ENCODE assay signal across 11 cellular contexts in the genomic region with DNA sequence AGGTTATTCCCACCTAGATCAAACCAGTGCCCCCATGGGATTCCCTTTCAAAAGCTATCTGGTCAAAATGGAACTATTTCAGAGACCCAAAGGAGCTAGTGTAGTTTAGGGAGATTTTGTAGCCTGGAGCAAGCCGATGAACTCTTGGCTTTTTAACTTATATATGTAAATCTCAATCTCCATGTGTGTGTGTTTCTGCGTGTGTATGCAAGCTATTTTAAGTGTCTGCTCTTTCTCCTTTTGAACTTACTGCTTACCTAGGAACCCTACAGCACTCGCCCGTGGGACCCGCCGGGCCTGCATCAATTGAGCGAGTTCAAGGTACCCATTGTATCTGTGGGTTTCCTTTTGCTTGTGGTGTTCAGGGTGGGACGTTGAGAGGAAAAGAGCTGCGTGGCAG. TPM values are rescaled to one million over a fixed set of nuclear protein-coding genes. Genes with fewer than 3 reads are reported as not detected.
DNase-seq lines count a peak whose midpoint lies in the region; ATAC-seq and TF ChIP-seq lines count a peak whose summit lies in the region.
"Had no signal": no experiment of that assay in that cellular context is flagged by ENCODE, and none has a peak within 500 bp of the region (broad histone marks: within the 10 kb centered on the region; RNA-seq: fewer than 3 reads in every experiment).

No MANE protein-coding gene starts in this region.

- H3K27ac Mint-ChIP-seq in activated naive CD8-positive, alpha-beta T cell treated with anti-CD3 and anti-CD28 coated beads, Interleukin-2, amount 50 U/mL, for 24 hours: peak overlapping the region; percentile 87

- H3K9me3 Mint-ChIP-seq in activated naive CD8-positive, alpha-beta T cell treated with anti-CD3 and anti-CD28 coated beads, Interleukin-2, amount 50 U/mL, for 24 hours: no peaks in the 10 kb centered on the region
- H3K9me3 Mint-ChIP-seq: naive B cell had no signal

- peak; percentile 36 for ATAC-seq in GM18517 (IDR thresholded peaks at IDR 0.05; ENCODE audit: unreplicated experiment)
- peak; percentile 41 for ATAC-seq in HG03045 (IDR thresholded peaks at IDR 0.05; ENCODE audit: unreplicated experiment)
- ATAC-seq in activated naive CD8-positive, alpha-beta T cell treated with anti-CD3 and anti-CD28 coated beads, Interleukin-2, amount 50 U/mL, for 24 hours: no peak

- H3K4me3 Mint-ChIP-seq in activated naive CD8-positive, alpha-beta T cell treated with anti-CD3 and anti-CD28 coated beads, Interleukin-2, amount 50 U/mL, for 24 hours: peak overlapping the region; percentile 42

- H3K27me3 Mint-ChIP-seq in activated naive CD8-positive, alpha-beta T cell treated with anti-CD3 and anti-CD28 coated beads, Interleukin-2, amount 50 U/mL, for 24 hours: no peaks in the 10 kb centered on the region
- H3K27me3 Mint-ChIP-seq: naive B cell had no signal

- H3K36me3 Mint-ChIP-seq in activated naive CD8-positive, alpha-beta T cell treated with anti-CD3 and anti-CD28 coated beads, Interleukin-2, amount 50 U/mL, for 24 hours (ENCODE audit: low read depth): peaks cover 48% of the 10 kb centered on the region

- peaks cover 35% of the 10 kb centered on the region for H3K4me1 Mint-ChIP-seq in activated naive CD8-positive, alpha-beta T cell treated with anti-CD3 and anti-CD28 coated beads, Interleukin-2, amount 50 U/mL, for 24 hours

- DNase-seq in GM20000 (ENCODE audit: low spot score) (peak; percentile 6), NCI-H1092 treated with DMSO at 0.1 percent for 48 hours (lab: John Stamatoyannopoulos, UW) (no peak), DMS114 treated with DMSO at 0.1 percent for 48 hours (lab: John Stamatoyannopoulos, UW; ENCODE audit: unreplicated experiment) (no peak), dermis blood vessel endothelial cell (no peak)
- DNase-seq in activated naive CD8-positive, alpha-beta T cell treated with anti-CD3 and anti-CD28 coated beads, Interleukin-2, amount 50 U/mL, for 24 hours: no peak
- DNase-seq: DMS 273 treated with DMSO at 0.1 percent for 48 hours, naive B cell, NCI-H187 treated with DMSO at 0.1 percent for 48 hours had no signal

- TF ChIP-seq CTCF in GM20000 (IDR thresholded peaks at IDR 0.05; ENCODE audit: extremely low read depth, missing control alignments): no peak

RNA-seq across cellular contexts. Expression of gene CSTF2, which starts 10.4 kb away (rescaled TPM):
- 17.5 and 26.0 TPM in 2 replicates for total RNA-seq in dermis blood vessel endothelial cell

RNA-seq across cellular contexts. Expression of gene NOX1, which starts 43.6 kb away (rescaled TPM):
- total RNA-seq in dermis blood vessel endothelial cell: not detected in 2 replicates
- total RNA-seq: fibroblast of lung had no signal
